ENCODE assay signal across 17 cellular contexts in the genomic region with DNA sequence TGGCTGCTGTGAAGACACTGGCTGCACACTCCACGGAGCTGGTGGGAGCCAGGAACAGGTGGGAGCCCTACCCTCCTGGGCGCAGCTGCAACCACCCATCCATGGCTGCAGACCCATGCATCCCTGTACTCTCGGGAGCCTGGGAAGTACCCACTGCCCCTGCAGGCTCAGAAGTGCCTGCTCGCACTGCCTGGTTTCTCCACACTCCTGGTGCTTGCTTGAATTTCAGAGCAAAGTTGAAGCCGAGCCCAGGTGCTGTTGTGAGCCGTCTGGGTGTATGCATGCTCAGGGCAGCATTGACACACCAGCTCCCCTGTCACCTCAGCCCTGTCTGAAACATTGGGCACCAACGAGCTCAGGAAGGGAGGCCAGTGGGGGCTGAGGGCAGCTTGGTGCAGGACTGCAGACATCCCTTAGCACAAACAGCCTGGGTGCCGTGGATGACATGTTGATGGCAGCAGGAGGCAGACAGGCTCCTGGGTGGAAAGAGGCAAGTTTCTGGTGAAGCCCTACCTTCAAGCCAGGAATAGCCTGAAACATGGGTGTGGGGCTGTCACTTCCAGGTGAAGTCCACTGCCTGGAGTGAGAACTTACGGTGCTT.
A peak's percentile ranks its signal among the peaks of the same experiment; 100 is the strongest.
DNase-seq lines count a peak whose midpoint lies in the region; ATAC-seq and TF ChIP-seq lines count a peak whose summit lies in the region.
"Had no signal": no experiment of that assay in that cellular context is flagged by ENCODE, and none has a peak within 500 bp of the region (broad histone marks: within the 10 kb centered on the region; RNA-seq: fewer than 3 reads in every experiment).

No MANE protein-coding gene starts in this region.

- H3K9me3 ChIP-seq in H9 (ENCODE audit: control insufficient read depth, low read depth, low read length), result peaks cover 9% of the 10 kb centered on the region
- H3K9me3 ChIP-seq in HEK293 (ENCODE audit: control insufficient read depth, insufficient read depth, low read depth, low read length), result no peaks in the 10 kb centered on the region
- H3K9me3 ChIP-seq in gastroesophageal sphincter, result peaks cover 0 to 3% (median 0%) of the 10 kb centered on the region in 3 donors
- H3K9me3 ChIP-seq: BE2C, Caco-2 had no signal

- no peaks in the 10 kb centered on the region; the same call in 1 of the 2 replicates for H3K79me2 ChIP-seq in H9 (ENCODE audit: insufficient read depth, low read length)

- H3K36me3 Mint-ChIP-seq in H9 (ENCODE audit: insufficient read depth in 1 of 3, low read depth in 3 of 3), result peaks cover 2 to 10% (median 7%) of the 10 kb centered on the region in 3 experiments; a peak in 6 of 7 replicates
- H3K36me3 Mint-ChIP-seq in stimulated activated effector memory CD8-positive, alpha-beta T cell treated with anti-CD3 and anti-CD28 coated beads, Interleukin-12 subunit alpha, Interleukin-12 subunit beta, amount 100 ng/mL, for 72 hours, result no peaks in the 10 kb centered on the region
- no peaks in the 10 kb centered on the region for H3K36me3 Mint-ChIP-seq in activated CD4-positive, alpha-beta T cell treated with anti-CD3 and anti-CD28 coated beads, Interleukin-2, amount 10 ng/mL, durations not matched to agents 7 days and 5 days (ENCODE audit: low read depth)
- H3K36me3 Mint-ChIP-seq: CD4-positive, CD25-positive, alpha-beta regulatory T cell; CD8-positive, alpha-beta memory T cell; IgD-negative memory B cell had no signal

- no peak overlapping the region for H3K9ac ChIP-seq in H9 (ENCODE audit: extremely low read depth, insufficient read length, low read length)
- H3K9ac ChIP-seq: GM23248 had no signal

- no peak overlapping the region for H2BK120ac ChIP-seq in H9 (ENCODE audit: low read depth, low read length, poor library complexity, severe bottlenecking)

- no peak overlapping the region for H3K4ac ChIP-seq in H9 (ENCODE audit: low read depth, low read length)

- H3K27me3 ChIP-seq in H9 (ENCODE audit: insufficient read depth, low read length) (no peaks in the 10 kb centered on the region), gastroesophageal sphincter (no peaks in the 10 kb centered on the region)
- H3K27me3 ChIP-seq: BE2C had no signal

- no peak overlapping the region for H2BK20ac ChIP-seq in H9 (ENCODE audit: low read depth, low read length, poor library complexity, severe bottlenecking)

- H3K27ac ChIP-seq in H9 (ENCODE audit: insufficient read length, low read depth, low read length) (no peak overlapping the region), HEK293 (ENCODE audit: extremely low read depth, low read depth, low read length) (no peak overlapping the region), gastroesophageal sphincter (no peak overlapping the region)
- H3K27ac ChIP-seq: GM23248 had no signal

- H2BK12ac ChIP-seq in H9 (ENCODE audit: insufficient read length, low read depth, low read length), result no peak overlapping the region

- CTCF ChIA-PET in HEK293 (lab: Yijun Ruan, JAX), result no interaction called here
- CTCF ChIA-PET in activated CD4-positive, alpha-beta T cell treated with anti-CD3 and anti-CD28 coated beads, Interleukin-2, amount 10 ng/mL, durations not matched to agents 7 days and 5 days (lab: Charles Lee), result no interaction called here

- TF ChIP-seq CTCF in H9 (conservative IDR thresholded peaks at IDR 0.05), result no peak
- no peak for TF ChIP-seq CTCF in HEK293 (tag by site-specific recombination; IDR thresholded peaks at IDR 0.05)
- TF ChIP-seq CTCF in gastroesophageal sphincter (IDR thresholded peaks at IDR 0.05), result no peak

- POLR2A ChIA-PET in HEK293 (lab: Yijun Ruan, JAX), result no interaction called here
- POLR2A ChIA-PET in activated CD4-positive, alpha-beta T cell treated with anti-CD3 and anti-CD28 coated beads, Interleukin-2, amount 10 ng/mL, durations not matched to agents 7 days and 5 days (lab: Charles Lee), result no interaction called here

- no peaks in the 10 kb centered on the region for H3K36me3 ChIP-seq in HEK293 (ENCODE audit: control insufficient read depth in 2 of 2, insufficient read depth in 1 of 2, low read length in 2 of 2)
- H3K36me3 ChIP-seq in gastroesophageal sphincter, result no peaks in the 10 kb centered on the region
- H3K36me3 ChIP-seq: BE2C had no signal

- H3K4me3 Mint-ChIP-seq in H9, result no peak overlapping the region
- H3K4me3 Mint-ChIP-seq in stimulated activated effector memory CD8-positive, alpha-beta T cell treated with anti-CD3 and anti-CD28 coated beads, Interleukin-12 subunit alpha, Interleukin-12 subunit beta, amount 100 ng/mL, for 72 hours, result no peak overlapping the region
- no peak overlapping the region for H3K4me3 Mint-ChIP-seq in activated CD4-positive, alpha-beta T cell treated with anti-CD3 and anti-CD28 coated beads, Interleukin-2, amount 10 ng/mL, durations not matched to agents 7 days and 5 days
- H3K4me3 Mint-ChIP-seq: CD4-positive, CD25-positive, alpha-beta regulatory T cell; CD8-positive, alpha-beta memory T cell; IgD-negative memory B cell had no signal

- H3K9me3 Mint-ChIP-seq in H9, result peaks cover 8 to 12% of the 10 kb centered on the region in 2 experiments; a peak in 4 of 5 replicates
- H3K9me3 Mint-ChIP-seq in stimulated activated effector memory CD8-positive, alpha-beta T cell treated with anti-CD3 and anti-CD28 coated beads, Interleukin-12 subunit alpha, Interleukin-12 subunit beta, amount 100 ng/mL, for 72 hours, result peaks cover 24% of the 10 kb centered on the region
- peaks cover 6% of the 10 kb centered on the region for H3K9me3 Mint-ChIP-seq in activated CD4-positive, alpha-beta T cell treated with anti-CD3 and anti-CD28 coated beads, Interleukin-2, amount 10 ng/mL, durations not matched to agents 7 days and 5 days

- no peaks in the 10 kb centered on the region for H3K4me1 ChIP-seq in H9 (ENCODE audit: insufficient read depth, low read length)
- H3K4me1 ChIP-seq in HEK293 (ENCODE audit: control insufficient read depth, insufficient read depth, low read length), result no peaks in the 10 kb centered on the region
- H3K4me1 ChIP-seq in gastroesophageal sphincter, result peaks cover 0 to 8% (median 0%) of the 10 kb centered on the region in 3 donors
- H3K4me1 ChIP-seq: BE2C, Caco-2 had no signal

- no peak overlapping the region for H4K5ac ChIP-seq in H9 (ENCODE audit: insufficient read length, low read depth, low read length)

- H4K91ac ChIP-seq in H9 (ENCODE audit: insufficient read length, low read depth, low read length), result no peak overlapping the region

- TF ChIP-seq EP300 in gastroesophageal sphincter (IDR thresholded peaks at IDR 0.05), result no peak

- no peaks in the 10 kb centered on the region for H4K20me1 ChIP-seq in H9 (ENCODE audit: control insufficient read depth, insufficient read depth, insufficient read length)

- no peak overlapping the region for H3K27ac Mint-ChIP-seq in H9
- H3K27ac Mint-ChIP-seq in stimulated activated effector memory CD8-positive, alpha-beta T cell treated with anti-CD3 and anti-CD28 coated beads, Interleukin-12 subunit alpha, Interleukin-12 subunit beta, amount 100 ng/mL, for 72 hours, result no peak overlapping the region
- H3K27ac Mint-ChIP-seq in activated CD4-positive, alpha-beta T cell treated with anti-CD3 and anti-CD28 coated beads, Interleukin-2, amount 10 ng/mL, durations not matched to agents 7 days and 5 days, result no peak overlapping the region
- H3K27ac Mint-ChIP-seq: CD4-positive, CD25-positive, alpha-beta regulatory T cell; CD8-positive, alpha-beta memory T cell; IgD-negative memory B cell had no signal

- no peak overlapping the region for H3T11ph ChIP-seq in H9 (ENCODE audit: low read length)

- H3K23ac ChIP-seq in H9 (ENCODE audit: insufficient read length, low read depth, low read length), result no peak overlapping the region

- no peaks in the 10 kb centered on the region for H3K27me3 Mint-ChIP-seq in H9 (ENCODE audit: low read depth)
- no peaks in the 10 kb centered on the region for H3K27me3 Mint-ChIP-seq in activated CD4-positive, alpha-beta T cell treated with anti-CD3 and anti-CD28 coated beads, Interleukin-2, amount 10 ng/mL, durations not matched to agents 7 days and 5 days
- H3K27me3 Mint-ChIP-seq: CD4-positive, CD25-positive, alpha-beta regulatory T cell; CD8-positive, alpha-beta memory T cell; IgD-negative memory B cell had no signal

- H3K4me3 ChIP-seq in HEK293 (ENCODE audit: low read depth, low read length) (no peak overlapping the region), gastroesophageal sphincter (no peak overlapping the region)
- H3K4me3 ChIP-seq: GM23248 had no signal

- H4K8ac ChIP-seq in H9 (replicated peaks; ENCODE audit: insufficient read length, low read depth, low read length), result no peak overlapping the region

- no peaks in the 10 kb centered on the region for H3K79me1 ChIP-seq in H9 (ENCODE audit: insufficient read depth, low read depth, low read length, poor library complexity, severe bottlenecking)

- ATAC-seq in gastroesophageal sphincter, result peak; percentile 34
- ATAC-seq in stimulated activated effector memory CD8-positive, alpha-beta T cell treated with anti-CD3 and anti-CD28 coated beads, Interleukin-12 subunit alpha, Interleukin-12 subunit beta, amount 100 ng/mL, for 72 hours, result peak; percentile 32
- no peak for ATAC-seq in GM18861 (IDR thresholded peaks at IDR 0.05; ENCODE audit: unreplicated experiment)
- ATAC-seq: HCT116, HepG2 had no signal

- H2BK5ac ChIP-seq in H9 (ENCODE audit: insufficient read length, low read length), result no peak overlapping the region

- no peak overlapping the region for H2AK5ac ChIP-seq in H9 (ENCODE audit: insufficient read length, low read length)

- TF ChIP-seq POLR2A in gastroesophageal sphincter (IDR thresholded peaks at IDR 0.05), result no peak

- H3K14ac ChIP-seq in H9 (ENCODE audit: insufficient read depth, low read length), result peak overlapping the region; percentile 47; the same call in 1 of the 2 replicates

- H3K4me1 Mint-ChIP-seq in H9, result no peaks in the 10 kb centered on the region
- no peaks in the 10 kb centered on the region for H3K4me1 Mint-ChIP-seq in stimulated activated effector memory CD8-positive, alpha-beta T cell treated with anti-CD3 and anti-CD28 coated beads, Interleukin-12 subunit alpha, Interleukin-12 subunit beta, amount 100 ng/mL, for 72 hours
- no peaks in the 10 kb centered on the region for H3K4me1 Mint-ChIP-seq in activated CD4-positive, alpha-beta T cell treated with anti-CD3 and anti-CD28 coated beads, Interleukin-2, amount 10 ng/mL, durations not matched to agents 7 days and 5 days
- H3K4me1 Mint-ChIP-seq: CD8-positive, alpha-beta memory T cell; IgD-negative memory B cell had no signal

- WGBS in H9 (ENCODE audit: extremely low coverage, insufficient read length, low lambda C conversion rate), result no CpG with 5 or more reads among the region's 9 CpGs
- WGBS in gastroesophageal sphincter (ENCODE audit: low coverage in 1 of 2), 2 donors, result 100% methylated on average over 1 of the region's 9 CpGs; no CpG with 5 or more reads in 1 of the 2 donors

- no peak overlapping the region for H2AFZ ChIP-seq in H9 (ENCODE audit: low read length)
- H2AFZ ChIP-seq: GM23248 had no signal

- H2BK15ac ChIP-seq in H9 (ENCODE audit: low read depth, low read length), result no peak overlapping the region

- DNase-seq in H9, result no peak
- DNase-seq in stimulated activated effector memory CD8-positive, alpha-beta T cell treated with anti-CD3 and anti-CD28 coated beads, Interleukin-12 subunit alpha, Interleukin-12 subunit beta, amount 100 ng/mL, for 72 hours (ENCODE audit: low spot score in 2 of 2), result no peak
- DNase-seq in activated CD4-positive, alpha-beta T cell treated with anti-CD3 and anti-CD28 coated beads, Interleukin-2, amount 10 ng/mL, durations not matched to agents 7 days and 5 days, result no peak
- DNase-seq in NCI-H69 (lab: John Stamatoyannopoulos, UW), result no peak
- DNase-seq: ACHN; BE2C; C1 segment of cervical spinal cord; Caco-2; CD4-positive, CD25-positive, alpha-beta regulatory T cell; CD8-positive, alpha-beta memory T cell; GM23248 had no signal

- H3K18ac ChIP-seq in H9 (ENCODE audit: insufficient read length, low read depth, low read length), result no peak overlapping the region

- no peak overlapping the region for H3K4me2 ChIP-seq in H9 (ENCODE audit: insufficient read depth, insufficient read length, low read length)

- no peak overlapping the region for H3K56ac ChIP-seq in H9 (ENCODE audit: insufficient read length, low read depth, low read length)

- no peaks in the 10 kb centered on the region for H3K23me2 ChIP-seq in H9 (ENCODE audit: insufficient read length, low read depth, low read length, poor library complexity, severe bottlenecking)
